ENCODE assay signal across 1 cellular context in the genomic region with DNA sequence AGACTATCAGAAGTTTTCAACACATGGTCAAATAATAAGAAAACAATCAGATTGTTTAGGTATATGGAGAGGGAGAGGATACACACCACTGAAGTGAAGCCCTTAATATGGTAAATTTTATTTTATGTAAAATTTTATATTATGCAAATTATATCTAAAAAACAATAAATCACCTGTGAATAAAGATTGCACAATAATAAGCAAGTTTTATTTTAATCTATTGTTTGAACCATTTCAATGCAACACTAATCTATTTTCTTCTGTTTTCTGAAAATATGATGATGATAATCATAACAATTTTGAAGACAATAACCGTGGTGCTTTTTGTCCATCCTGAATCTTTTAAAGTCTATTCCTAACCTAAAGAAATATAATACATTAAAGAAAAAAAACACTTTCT.
TF ChIP-seq lines count a peak whose summit lies in the region.

No MANE protein-coding gene starts in this region.

TF ChIP-seq in IMR-90, 13 proteins besides CTCF, POLR2A, EP300 and RAD21 (continued from another document):
- peak; percentile 22; the same call in 1 of the 2 replicates for TF ChIP-seq CEBPB (IDR thresholded peaks at IDR 0.05; ENCODE audit: low read depth, low read length)
- TF ChIP-seq, protein P1, sequence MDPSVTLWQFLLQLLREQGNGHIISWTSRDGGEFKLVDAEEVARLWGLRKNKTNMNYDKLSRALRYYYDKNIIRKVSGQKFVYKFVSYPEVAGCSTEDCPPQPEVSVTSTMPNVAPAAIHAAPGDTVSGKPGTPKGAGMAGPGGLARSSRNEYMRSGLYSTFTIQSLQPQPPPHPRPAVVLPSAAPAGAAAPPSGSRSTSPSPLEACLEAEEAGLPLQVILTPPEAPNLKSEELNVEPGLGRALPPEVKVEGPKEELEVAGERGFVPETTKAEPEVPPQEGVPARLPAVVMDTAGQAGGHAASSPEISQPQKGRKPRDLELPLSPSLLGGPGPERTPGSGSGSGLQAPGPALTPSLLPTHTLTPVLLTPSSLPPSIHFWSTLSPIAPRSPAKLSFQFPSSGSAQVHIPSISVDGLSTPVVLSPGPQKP (IDR thresholded peaks at IDR 0.05; ENCODE audit: borderline replicate concordance, low read depth, low read length): no peak
TF ChIP-seq in IMR-90: peak in this region for 1.
